ENCODE assay signal across 13 cellular contexts in genomic region chr14:65959563-65960024, GRCh38.
DNase-seq lines count a peak whose midpoint lies in the region; ATAC-seq and TF ChIP-seq lines count a peak whose summit lies in the region.
"Had no signal": no experiment of that assay in that cellular context is flagged by ENCODE, and none has a peak within 500 bp of the region (broad histone marks: within the 10 kb centered on the region; RNA-seq: fewer than 3 reads in every experiment).

No MANE protein-coding gene starts in this region.

- 68 to 70% methylated on average over 2 of the region's 2 CpGs for WGBS in esophagus squamous epithelium, 2 donors

- no peaks in the 10 kb centered on the region for H3K9me3 ChIP-seq in esophagus squamous epithelium
- H3K9me3 ChIP-seq: colonic mucosa, tibial artery had no signal

- H3K4me1 Mint-ChIP-seq in CD14-positive monocyte, result peaks cover 3% of the 10 kb centered on the region
- H3K4me1 Mint-ChIP-seq in activated CD8-positive, alpha-beta T cell treated with anti-CD3 and anti-CD28 coated beads, Interleukin-2, amount 10 ng/mL, durations not matched to agents 7 days and 5 days (ENCODE audit: low read depth), result peaks cover 38% of the 10 kb centered on the region

- CTCF ChIA-PET in activated CD8-positive, alpha-beta T cell treated with anti-CD3 and anti-CD28 coated beads, Interleukin-2, amount 10 ng/mL, durations not matched to agents 7 days and 5 days (lab: Charles Lee), result interaction anchor here (0.6 to 6.1 kb wide), 42 partner anchors 9 to 798 kb away, joined by 3 to 108 read pairs (median 5); no protein-coding TSS in a partner anchor

- H3K27ac Mint-ChIP-seq in CD14-positive monocyte, result no peak overlapping the region
- H3K27ac Mint-ChIP-seq in activated CD8-positive, alpha-beta T cell treated with anti-CD3 and anti-CD28 coated beads, Interleukin-2, amount 10 ng/mL, durations not matched to agents 7 days and 5 days, result peak overlapping the region; percentile 56
- H3K27ac Mint-ChIP-seq: activated naive CD8-positive, alpha-beta T cell treated with anti-CD3 and anti-CD28 coated beads for 36 hours had no signal

- no peak overlapping the region for H3K27ac ChIP-seq in esophagus squamous epithelium
- H3K27ac ChIP-seq: colonic mucosa, HL-60, tibial artery had no signal

- no peak for DNase-seq in CD14-positive monocyte (ENCODE audit: low spot score)
- DNase-seq in activated CD8-positive, alpha-beta T cell treated with anti-CD3 and anti-CD28 coated beads, Interleukin-2, amount 10 ng/mL, durations not matched to agents 7 days and 5 days, result no peak
- DNase-seq in esophagus squamous epithelium (lab: John Stamatoyannopoulos, UW), result no peak
- DNase-seq in NCI-H1694 (lab: John Stamatoyannopoulos, UW), result no peak
- DNase-seq in activated T-cell treated with anti-CD3 and anti-CD28 coated beads for 4 hours, result no peak
- DNase-seq in activated gamma-delta T cell treated with Interleukin-2 at 50 U/mL for 16 hours, result no peak
- DNase-seq: activated CD4-positive, alpha-beta T cell treated with anti-CD3 and anti-CD28 coated beads, Interleukin-2, amount 50 U/mL, for 1 hour; activated naive CD8-positive, alpha-beta T cell treated with anti-CD3 and anti-CD28 coated beads for 36 hours; colonic mucosa; tibial artery had no signal

- no peaks in the 10 kb centered on the region for H3K9me3 Mint-ChIP-seq in CD14-positive monocyte
- no peaks in the 10 kb centered on the region for H3K9me3 Mint-ChIP-seq in activated CD8-positive, alpha-beta T cell treated with anti-CD3 and anti-CD28 coated beads, Interleukin-2, amount 10 ng/mL, durations not matched to agents 7 days and 5 days (ENCODE audit: insufficient read depth)
- H3K9me3 Mint-ChIP-seq: activated naive CD8-positive, alpha-beta T cell treated with anti-CD3 and anti-CD28 coated beads for 36 hours had no signal

- intact Hi-C loops in CD14-positive monocyte (cut with micrococcal nuclease) (loop anchor here (5.0 to 10.0 kb wide), 2 partner anchors 795 to 797 kb away; no protein-coding TSS in a partner anchor), esophagus squamous epithelium (cut with DNase I) (loop anchor here (10.0 kb wide), 1 partner anchor 795 kb away; no protein-coding TSS in a partner anchor)

- no peak for TF ChIP-seq POLR2A in esophagus squamous epithelium (IDR thresholded peaks at IDR 0.05)

- no peaks in the 10 kb centered on the region for H3K36me3 ChIP-seq in esophagus squamous epithelium
- H3K36me3 ChIP-seq: colonic mucosa, tibial artery had no signal

- peaks cover 0 to 3% (median 2%) of the 10 kb centered on the region in 3 donors for H3K27me3 Mint-ChIP-seq in CD14-positive monocyte (ENCODE audit: low read depth in 3 of 3)
- peaks cover 10% of the 10 kb centered on the region for H3K27me3 Mint-ChIP-seq in activated CD8-positive, alpha-beta T cell treated with anti-CD3 and anti-CD28 coated beads, Interleukin-2, amount 10 ng/mL, durations not matched to agents 7 days and 5 days (ENCODE audit: low read depth)

- peaks cover 0 to 13% (median 0%) of the 10 kb centered on the region in 4 donors for H3K27me3 ChIP-seq in esophagus squamous epithelium
- H3K27me3 ChIP-seq: colonic mucosa, tibial artery had no signal

- no peaks in the 10 kb centered on the region for H3K36me3 Mint-ChIP-seq in CD14-positive monocyte
- peaks cover 4% of the 10 kb centered on the region for H3K36me3 Mint-ChIP-seq in activated CD8-positive, alpha-beta T cell treated with anti-CD3 and anti-CD28 coated beads, Interleukin-2, amount 10 ng/mL, durations not matched to agents 7 days and 5 days (ENCODE audit: low read depth)
- H3K36me3 Mint-ChIP-seq: activated naive CD8-positive, alpha-beta T cell treated with anti-CD3 and anti-CD28 coated beads for 36 hours had no signal

- POLR2A ChIA-PET in activated CD8-positive, alpha-beta T cell treated with anti-CD3 and anti-CD28 coated beads, Interleukin-2, amount 10 ng/mL, durations not matched to agents 7 days and 5 days (lab: Charles Lee), result interaction anchor here (1.0 to 1.5 kb wide), 4 partner anchors 10 to 547 kb away, joined by 3 to 6 read pairs (median 4); partner anchors contain the start of gene FUT8

- ATAC-seq in GM19023 (IDR thresholded peaks at IDR 0.05; ENCODE audit: unreplicated experiment) (peak; percentile 51), HG03064 (IDR thresholded peaks at IDR 0.05; ENCODE audit: low read depth, unreplicated experiment) (peak; percentile 73)
- no peak for ATAC-seq in activated CD8-positive, alpha-beta T cell treated with anti-CD3 and anti-CD28 coated beads, Interleukin-2, amount 10 ng/mL, durations not matched to agents 7 days and 5 days

- H3K4me3 ChIP-seq in esophagus squamous epithelium, result no peak overlapping the region
- H3K4me3 ChIP-seq: colonic mucosa, tibial artery had no signal

- TF ChIP-seq CTCF in CD14-positive monocyte (IDR thresholded peaks at IDR 0.05), result peak; percentile 33
- TF ChIP-seq CTCF in esophagus squamous epithelium (IDR thresholded peaks at IDR 0.05), result peak in 1 of 6 experiments; percentile 2

- H3K4me1 ChIP-seq in esophagus squamous epithelium, result no peaks in the 10 kb centered on the region
- H3K4me1 ChIP-seq: colonic mucosa, tibial artery had no signal

- H3K4me3 Mint-ChIP-seq in CD14-positive monocyte, result no peak overlapping the region
- no peak overlapping the region for H3K4me3 Mint-ChIP-seq in activated CD8-positive, alpha-beta T cell treated with anti-CD3 and anti-CD28 coated beads, Interleukin-2, amount 10 ng/mL, durations not matched to agents 7 days and 5 days
- H3K4me3 Mint-ChIP-seq: activated naive CD8-positive, alpha-beta T cell treated with anti-CD3 and anti-CD28 coated beads for 36 hours had no signal
